ENCODE assay signal across 28 cellular contexts in the genomic region with DNA sequence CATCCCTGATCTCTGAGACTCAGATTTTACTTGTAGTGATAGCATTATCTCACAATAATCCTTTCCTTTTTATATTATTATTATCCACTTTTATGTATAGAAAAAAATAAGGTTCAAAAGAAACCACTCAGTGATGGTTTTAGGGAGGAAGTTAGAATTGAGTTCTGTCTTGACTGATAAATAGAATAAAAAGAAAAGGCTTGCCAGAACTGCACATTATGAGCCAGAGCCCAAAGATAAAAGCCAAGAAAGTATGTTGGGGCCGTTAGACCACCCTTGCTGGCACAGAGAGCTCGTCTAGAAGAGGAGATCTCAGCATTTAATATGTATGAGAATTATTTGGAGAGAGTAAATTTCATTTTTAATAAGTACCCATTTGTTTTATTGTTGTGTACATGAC.
"Had no signal": no experiment of that assay in that cellular context is flagged by ENCODE, and none has a peak within 500 bp of the region (broad histone marks: within the 10 kb centered on the region; RNA-seq: fewer than 3 reads in every experiment).

No MANE protein-coding gene starts in this region.

- H3K4me1 Mint-ChIP-seq: stimulated activated effector memory CD8-positive, alpha-beta T cell treated with anti-CD3 and anti-CD28 coated beads, Interleukin-12 subunit alpha, Interleukin-12 subunit beta, amount 100 ng/mL, for 72 hours; stimulated activated memory B cell treated with anti-CD40 and anti-IgM and Interleukin-4, amounts not matched to agents 10 μg/mL and 1 μg/mL and 100 μg/mL, for 72 hours; stimulated activated naive B cell treated with anti-CD40 and anti-IgM and Interleukin-4, amounts not matched to agents 10 μg/mL and 1 μg/mL and 100 μg/mL, for 72 hours; stimulated activated naive CD8-positive, alpha-beta T cell treated with anti-CD3 and anti-CD28 coated beads, Interleukin-15, amount 100 ng/mL, for 72 hours had no signal

- H3K4me3 ChIP-seq: stomach, suprapubic skin, testis, thoracic aorta, thyroid gland, tibial artery, tibial nerve, transverse colon, upper lobe of left lung, upper lobe of right lung, uterus, vagina had no signal

- H3K27ac Mint-ChIP-seq: stimulated activated effector memory CD8-positive, alpha-beta T cell treated with anti-CD3 and anti-CD28 coated beads, Interleukin-12 subunit alpha, Interleukin-12 subunit beta, amount 100 ng/mL, for 72 hours; stimulated activated memory B cell treated with anti-CD40 and anti-IgM and Interleukin-4, amounts not matched to agents 10 μg/mL and 1 μg/mL and 100 μg/mL, for 72 hours; stimulated activated naive B cell treated with anti-CD40 and anti-IgM and Interleukin-4, amounts not matched to agents 10 μg/mL and 1 μg/mL and 100 μg/mL, for 72 hours; stimulated activated naive CD8-positive, alpha-beta T cell treated with anti-CD3 and anti-CD28 coated beads, Interleukin-15, amount 100 ng/mL, for 72 hours; stimulated activated naive CD8-positive, alpha-beta T cell treated with anti-CD3 and anti-CD28 coated beads, Interleukin-15, Interleukin-2, amounts not matched to agents 100 ng/mL and 50 ng/mL, for 24 hours; type B pancreatic cell had no signal

- H3K4me3 Mint-ChIP-seq: stimulated activated effector memory CD8-positive, alpha-beta T cell treated with anti-CD3 and anti-CD28 coated beads, Interleukin-12 subunit alpha, Interleukin-12 subunit beta, amount 100 ng/mL, for 72 hours; stimulated activated memory B cell treated with anti-CD40 and anti-IgM and Interleukin-4, amounts not matched to agents 10 μg/mL and 1 μg/mL and 100 μg/mL, for 72 hours; stimulated activated naive B cell treated with anti-CD40 and anti-IgM and Interleukin-4, amounts not matched to agents 10 μg/mL and 1 μg/mL and 100 μg/mL, for 72 hours; stimulated activated naive CD8-positive, alpha-beta T cell treated with anti-CD3 and anti-CD28 coated beads, Interleukin-15, amount 100 ng/mL, for 72 hours; stimulated activated naive CD8-positive, alpha-beta T cell treated with anti-CD3 and anti-CD28 coated beads, Interleukin-15, Interleukin-2, amounts not matched to agents 100 ng/mL and 50 ng/mL, for 24 hours; type B pancreatic cell had no signal

- H3K36me3 ChIP-seq: stomach, suprapubic skin, thoracic aorta, thyroid gland, tibial artery, tibial nerve, transverse colon, upper lobe of left lung, upper lobe of right lung, uterus, vagina had no signal

- H3K9me3 Mint-ChIP-seq: stimulated activated memory B cell treated with anti-CD40 and anti-IgM and Interleukin-4, amounts not matched to agents 10 μg/mL and 1 μg/mL and 100 μg/mL, for 72 hours; stimulated activated naive CD8-positive, alpha-beta T cell treated with anti-CD3 and anti-CD28 coated beads, Interleukin-15, amount 100 ng/mL, for 72 hours; stimulated activated naive CD8-positive, alpha-beta T cell treated with anti-CD3 and anti-CD28 coated beads, Interleukin-15, Interleukin-2, amounts not matched to agents 100 ng/mL and 50 ng/mL, for 24 hours; type B pancreatic cell had no signal

- H3K4me1 ChIP-seq: stomach, suprapubic skin, testis, thyroid gland, tibial artery, tibial nerve, transverse colon, upper lobe of left lung, upper lobe of right lung, uterus, vagina had no signal

- H3K27ac ChIP-seq: stomach, suprapubic skin, testis, thoracic aorta, thyroid gland, tibial artery, tibial nerve, transverse colon, upper lobe of left lung, upper lobe of right lung, uterus, vagina had no signal

- H3K9me3 ChIP-seq: stomach, suprapubic skin, testis, thoracic aorta, thyroid gland, tibial artery, tibial nerve, transverse colon, upper lobe of left lung, upper lobe of right lung, uterus, vagina had no signal

- H3K36me3 Mint-ChIP-seq: stimulated activated effector memory CD8-positive, alpha-beta T cell treated with anti-CD3 and anti-CD28 coated beads, Interleukin-12 subunit alpha, Interleukin-12 subunit beta, amount 100 ng/mL, for 72 hours; stimulated activated memory B cell treated with anti-CD40 and anti-IgM and Interleukin-4, amounts not matched to agents 10 μg/mL and 1 μg/mL and 100 μg/mL, for 72 hours; stimulated activated naive B cell treated with anti-CD40 and anti-IgM and Interleukin-4, amounts not matched to agents 10 μg/mL and 1 μg/mL and 100 μg/mL, for 72 hours; type B pancreatic cell had no signal

- H3K27me3 Mint-ChIP-seq: stimulated activated memory B cell treated with anti-CD40 and anti-IgM and Interleukin-4, amounts not matched to agents 10 μg/mL and 1 μg/mL and 100 μg/mL, for 72 hours; stimulated activated naive CD8-positive, alpha-beta T cell treated with anti-CD3 and anti-CD28 coated beads, Interleukin-15, amount 100 ng/mL, for 72 hours; stimulated activated naive CD8-positive, alpha-beta T cell treated with anti-CD3 and anti-CD28 coated beads, Interleukin-15, Interleukin-2, amounts not matched to agents 100 ng/mL and 50 ng/mL, for 24 hours; type B pancreatic cell had no signal

- DNase-seq: stimulated activated CD4-positive, alpha-beta T cell treated with anti-CD3 and anti-CD28 coated beads, Interleukin-2, amount 100 ng/mL, for 48 hours; stimulated activated CD4-positive, alpha-beta T cell treated with anti-CD3 and anti-CD28 coated beads, Interleukin-4, amount 100 ng/mL, for 1 hour; stimulated activated CD4-positive, alpha-beta T cell treated with anti-CD3 and anti-CD28 coated beads, Interleukin-4, amount 100 ng/mL, for 24 hours; stimulated activated CD4-positive, alpha-beta T cell treated with anti-CD3 and anti-CD28 coated beads, Interleukin-4, amount 100 ng/mL, for 4 hours; stimulated activated CD8-positive, alpha-beta memory T cell treated with anti-CD3 and anti-CD28 coated beads, Interleukin-4, amount 100 ng/mL, for 48 hours; stimulated activated naive B cell treated with anti-CD40 and anti-IgM and Interleukin-4, amounts not matched to agents 10 μg/mL and 1 μg/mL and 100 μg/mL, for 72 hours; stimulated activated naive CD4-positive, alpha-beta T cell; stimulated activated naive CD4-positive, alpha-beta T cell treated with Interleukin-2 at 50 U/mL for 16 hours; stimulated activated naive CD8-positive, alpha-beta T cell treated with anti-CD3 and anti-CD28 coated beads, Interleukin-15, amount 100 ng/mL, for 72 hours; stimulated activated naive CD8-positive, alpha-beta T cell treated with anti-CD3 and anti-CD28 coated beads, Interleukin-15, Interleukin-2, amounts not matched to agents 100 U/mL and 50 U/mL, for 24 hours; stomach; substantia nigra; testis; thyroid gland; tibial artery; transverse colon; trophoblast cell; upper lobe of left lung; upper lobe of right lung; uterus had no signal

- H3K27me3 ChIP-seq: stomach, suprapubic skin, testis, thyroid gland, tibial artery, tibial nerve, transverse colon, upper lobe of left lung, upper lobe of right lung, uterus, vagina had no signal
